8 cellular contexts compared by ENCODE assay signal in genomic region chr10:72334832-72335393, GRCh38. TPM values are rescaled to one million over a fixed set of nuclear protein-coding genes. Genes with fewer than 3 reads are reported as not detected.
A peak's percentile ranks its signal among the peaks of the same experiment; 100 is the strongest.
DNase-seq lines count a peak whose midpoint lies in the region; ATAC-seq and TF ChIP-seq lines count a peak whose summit lies in the region.

No MANE protein-coding gene starts in this region.

- peaks cover 25% of the 10 kb centered on the region for H3K36me3 ChIP-seq in neuron (ENCODE audit: insufficient read depth, low read length)
- H3K36me3 ChIP-seq in thoracic aorta: peaks cover 16% of the 10 kb centered on the region

- no peaks in the 10 kb centered on the region for H3K9me3 ChIP-seq in neuron (ENCODE audit: low read length)
- no peaks in the 10 kb centered on the region for H3K9me3 ChIP-seq in thoracic aorta

- peak; percentile 28 for TF ChIP-seq CTCF in GM12865 (IDR thresholded peaks at IDR 0.05; ENCODE audit: insufficient read depth, low read depth, low read length, missing control alignments)
- peak; percentile 17; the same call in 1 of the 2 replicates for TF ChIP-seq CTCF in HFFc6 (IDR thresholded peaks at IDR 0.05)
- TF ChIP-seq CTCF in thoracic aorta (IDR thresholded peaks at IDR 0.05): no peak

- H3K4me1 ChIP-seq in neuron (ENCODE audit: insufficient read depth, low read length): peaks cover 55% of the 10 kb centered on the region
- peaks cover 45 to 63% of the 10 kb centered on the region in 2 donors for H3K4me1 ChIP-seq in thoracic aorta (ENCODE audit: control insufficient read depth in 1 of 2, low read depth in 2 of 2)

- peak; percentile 23 for ATAC-seq in thoracic aorta (ENCODE audit: insufficient number of reproducible peaks, low FRiP score, low read depth)

- DNase-seq in GM12865 (ENCODE audit: low read depth): peak; percentile 97
- DNase-seq in HFFc6: peak; percentile 22
- peak; percentile 52 for DNase-seq in NCI-H460 (ENCODE audit: extremely low read depth, low read depth)
- DNase-seq in activated T-cell treated with anti-CD3 and anti-CD28 coated beads for 24 hours (ENCODE audit: low read depth): peak; percentile 76
- DNase-seq in fibroblast of gingiva (ENCODE audit: low read depth): peak; percentile 94
- DNase-seq in thoracic aorta (ENCODE audit: low spot score): peak; percentile 49
- no peak for DNase-seq in NCI-H2196 (lab: John Stamatoyannopoulos, UW; ENCODE audit: unreplicated experiment)

- H3K27ac Mint-ChIP-seq in HFFc6: no peak overlapping the region

- H2AFZ ChIP-seq in neuron (ENCODE audit: low read depth, low read length): peak overlapping the region; percentile 8

- peak overlapping the region; percentile 88 to 89 for H3K27ac ChIP-seq in thoracic aorta

- H3K27me3 Mint-ChIP-seq in HFFc6 (ENCODE audit: insufficient read depth): peaks cover 6% of the 10 kb centered on the region

- H3K4me3 ChIP-seq in GM12865 (ENCODE audit: low read depth, low read length) (peak overlapping the region; percentile 37), neuron (ENCODE audit: low read length) (peak overlapping the region; percentile 25), thoracic aorta (peak overlapping the region; percentile 38)

- H3K4me3 Mint-ChIP-seq in HFFc6: no peak overlapping the region

- H3K4me1 Mint-ChIP-seq in HFFc6 (ENCODE audit: low read depth): peaks cover 31% of the 10 kb centered on the region

- H3K27me3 ChIP-seq in neuron (ENCODE audit: insufficient read depth, low read length) (no peaks in the 10 kb centered on the region), thoracic aorta (replicated peaks; ENCODE audit: insufficient read depth) (no peaks in the 10 kb centered on the region)

- H3K36me3 Mint-ChIP-seq in HFFc6 (ENCODE audit: low read depth): peaks cover 13% of the 10 kb centered on the region

- H3K9me3 Mint-ChIP-seq in HFFc6: no peaks in the 10 kb centered on the region

RNA-seq across cellular contexts. Expression of gene DNAJB12, which starts 19.8 kb away (rescaled TPM):
- 10 to 100 TPM; 36.3 to 42.5 (median 39.0) TPM for total RNA-seq in HFFc6 (2021; fragmentation: NEBNext Ultra II Directional; extraction: Animal tissue kit (Norgen Biotek cat#: 25700))
- total RNA-seq in NCI-H460 (2014; rRNA removed; shearing (Covaris generic)): 5.4 and 7.0 TPM in 2 replicates
- 13.4 and 23.8 TPM in 2 replicates for polyA plus RNA-seq in NCI-H460 (2014; cell fraction: nucleus; rRNA removed)
- 10 to 100 TPM; 33.3 to 39.5 TPM for total RNA-seq in thoracic aorta
